ENCODE assay signal across 1 cellular context in the genomic region with DNA sequence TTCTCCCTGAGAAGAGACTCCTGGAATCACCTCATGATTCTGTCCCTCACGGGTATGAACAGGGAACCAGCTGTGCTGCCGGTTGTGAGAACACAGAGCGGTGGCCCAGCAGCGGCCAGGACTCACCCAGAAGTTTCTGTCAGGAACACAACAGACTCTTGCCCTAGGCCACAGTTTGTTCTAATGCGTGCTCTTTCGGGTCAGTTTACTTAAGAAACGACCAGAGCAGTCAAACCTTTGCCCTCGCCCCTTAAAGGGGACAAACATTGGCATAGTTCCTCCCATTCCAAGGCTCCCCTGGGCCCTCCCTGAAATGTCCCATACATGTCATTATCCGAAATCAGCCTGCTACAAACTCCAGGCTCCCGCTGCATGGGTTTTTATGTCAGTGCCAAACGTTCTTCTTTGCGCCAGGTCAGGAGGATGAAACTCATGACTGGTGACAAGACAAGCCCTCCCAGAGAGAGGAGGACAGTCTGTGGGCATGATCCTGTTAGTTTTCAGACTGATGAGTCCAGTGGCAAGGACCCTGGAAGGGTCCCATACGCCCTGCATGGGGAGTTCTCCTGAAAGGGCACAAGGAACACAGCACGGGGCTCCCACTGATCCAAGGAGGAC.
TF ChIP-seq lines count a peak whose summit lies in the region.

No MANE protein-coding gene starts in this region.

TF ChIP-seq in HepG2, 621 proteins besides CTCF, POLR2A, EP300 and RAD21 (continued from another document):
- TF ChIP-seq HNF1A (IDR thresholded peaks at IDR 0.05; ENCODE audit: low read depth), result no peak
- TF ChIP-seq HNF1A (CRISPR knock-in tag; IDR thresholded peaks at IDR 0.05; ENCODE audit: borderline replicate concordance), result no peak
- TF ChIP-seq ZNF24 (IDR thresholded peaks at IDR 0.05), result no peak
- TF ChIP-seq, protein P1, sequence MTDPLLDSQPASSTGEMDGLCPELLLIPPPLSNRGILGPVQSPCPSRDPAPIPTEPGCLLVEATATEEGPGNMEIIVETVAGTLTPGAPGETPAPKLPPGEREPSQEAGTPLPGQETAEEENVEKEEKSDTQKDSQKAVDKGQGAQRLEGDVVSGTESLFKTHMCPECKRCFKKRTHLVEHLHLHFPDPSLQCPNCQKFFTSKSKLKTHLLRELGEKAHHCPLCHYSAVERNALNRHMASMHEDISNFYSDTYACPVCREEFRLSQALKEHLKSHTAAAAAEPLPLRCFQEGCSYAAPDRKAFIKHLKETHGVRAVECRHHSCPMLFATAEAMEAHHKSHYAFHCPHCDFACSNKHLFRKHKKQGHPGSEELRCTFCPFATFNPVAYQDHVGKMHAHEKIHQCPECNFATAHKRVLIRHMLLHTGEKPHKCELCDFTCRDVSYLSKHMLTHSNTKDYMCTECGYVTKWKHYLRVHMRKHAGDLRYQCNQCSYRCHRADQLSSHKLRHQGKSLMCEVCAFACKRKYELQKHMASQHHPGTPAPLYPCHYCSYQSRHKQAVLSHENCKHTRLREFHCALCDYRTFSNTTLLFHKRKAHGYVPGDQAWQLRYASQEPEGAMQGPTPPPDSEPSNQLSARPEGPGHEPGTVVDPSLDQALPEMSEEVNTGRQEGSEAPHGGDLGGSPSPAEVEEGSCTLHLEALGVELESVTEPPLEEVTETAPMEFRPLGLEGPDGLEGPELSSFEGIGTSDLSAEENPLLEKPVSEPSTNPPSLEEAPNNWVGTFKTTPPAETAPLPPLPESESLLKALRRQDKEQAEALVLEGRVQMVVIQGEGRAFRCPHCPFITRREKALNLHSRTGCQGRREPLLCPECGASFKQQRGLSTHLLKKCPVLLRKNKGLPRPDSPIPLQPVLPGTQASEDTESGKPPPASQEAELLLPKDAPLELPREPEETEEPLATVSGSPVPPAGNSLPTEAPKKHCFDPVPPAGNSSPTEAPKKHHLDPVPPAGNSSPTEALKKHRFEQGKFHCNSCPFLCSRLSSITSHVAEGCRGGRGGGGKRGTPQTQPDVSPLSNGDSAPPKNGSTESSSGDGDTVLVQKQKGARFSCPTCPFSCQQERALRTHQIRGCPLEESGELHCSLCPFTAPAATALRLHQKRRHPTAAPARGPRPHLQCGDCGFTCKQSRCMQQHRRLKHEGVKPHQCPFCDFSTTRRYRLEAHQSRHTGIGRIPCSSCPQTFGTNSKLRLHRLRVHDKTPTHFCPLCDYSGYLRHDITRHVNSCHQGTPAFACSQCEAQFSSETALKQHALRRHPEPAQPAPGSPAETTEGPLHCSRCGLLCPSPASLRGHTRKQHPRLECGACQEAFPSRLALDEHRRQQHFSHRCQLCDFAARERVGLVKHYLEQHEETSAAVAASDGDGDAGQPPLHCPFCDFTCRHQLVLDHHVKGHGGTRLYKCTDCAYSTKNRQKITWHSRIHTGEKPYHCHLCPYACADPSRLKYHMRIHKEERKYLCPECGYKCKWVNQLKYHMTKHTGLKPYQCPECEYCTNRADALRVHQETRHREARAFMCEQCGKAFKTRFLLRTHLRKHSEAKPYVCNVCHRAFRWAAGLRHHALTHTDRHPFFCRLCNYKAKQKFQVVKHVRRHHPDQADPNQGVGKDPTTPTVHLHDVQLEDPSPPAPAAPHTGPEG (CRISPR knock-in tag; IDR thresholded peaks at IDR 0.05), result no peak
- TF ChIP-seq CCAR2 (optimal IDR thresholded peaks at IDR 0.05; ENCODE audit: low read depth, low read length), result no peak
- no peak for TF ChIP-seq ZNF282 (IDR thresholded peaks at IDR 0.05; ENCODE audit: partially characterized antibody)
- no peak for TF ChIP-seq FOXP1 (IDR thresholded peaks at IDR 0.05)
- TF ChIP-seq FOXP1 (CRISPR knock-in tag; IDR thresholded peaks at IDR 0.05), result no peak
- TF ChIP-seq HDAC2 (CRISPR knock-in tag; IDR thresholded peaks at IDR 0.05), result no peak
TF ChIP-seq in HepG2: peak in this region for 0.
